Comparison of ENCODE assay signal across 1 cellular context in the genomic region with DNA sequence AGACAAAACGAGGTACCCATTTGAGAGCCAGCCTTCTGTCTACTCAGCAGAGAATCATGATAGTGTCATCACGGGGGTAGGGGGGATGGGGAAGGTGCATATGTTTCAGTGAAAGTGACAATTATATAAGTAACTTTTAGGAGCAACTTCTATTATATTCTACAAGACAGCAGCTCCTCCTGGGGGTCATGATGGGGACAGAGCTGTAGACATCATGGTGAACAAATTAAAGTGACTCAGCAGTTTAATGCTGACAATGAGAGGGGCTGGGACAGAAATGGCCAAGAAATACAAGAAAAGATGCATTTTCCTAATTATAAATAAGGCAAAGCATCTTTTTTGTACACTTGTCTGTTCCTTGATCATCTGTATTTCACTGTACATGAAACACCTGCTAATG.
A peak's percentile ranks its signal among the peaks of the same experiment; 100 is the strongest.
TF ChIP-seq lines count a peak whose summit lies in the region.

No MANE protein-coding gene starts in this region.

TF ChIP-seq in H1, 55 proteins besides CTCF, POLR2A, EP300 and RAD21:
- peak; percentile 83 for TF ChIP-seq MAFK (IDR thresholded peaks at IDR 0.05; ENCODE audit: low read depth, low read length)
- no peak for TF ChIP-seq JUND (IDR thresholded peaks at IDR 0.05; ENCODE audit: low read length)
- TF ChIP-seq KDM4A (IDR thresholded peaks at IDR 0.05; ENCODE audit: low read depth, low read length, severe bottlenecking), result no peak
- no peak for TF ChIP-seq SRF (IDR thresholded peaks at IDR 0.05; ENCODE audit: low read depth, low read length)
- TF ChIP-seq YY1 (IDR thresholded peaks at IDR 0.05; ENCODE audit: low read depth, low read length), result no peak
- no peak for TF ChIP-seq HDAC2 (IDR thresholded peaks at IDR 0.05; ENCODE audit: borderline replicate concordance in 1 of 2, low read depth in 2 of 2, low read length in 2 of 2)
- TF ChIP-seq BACH1 (IDR thresholded peaks at IDR 0.05; ENCODE audit: low read length), result peak; percentile 95
- TF ChIP-seq CBX8 (IDR thresholded peaks at IDR 0.05; ENCODE audit: borderline replicate concordance, low read depth, low read length), result no peak
- TF ChIP-seq SP1 (IDR thresholded peaks at IDR 0.05; ENCODE audit: low read depth, low read length), result no peak
- TF ChIP-seq RXRA (IDR thresholded peaks at IDR 0.05; ENCODE audit: insufficient read depth, low read depth, low read length), result no peak
